Comparison of ENCODE assay signal across 8 cellular contexts in genomic region chr22:41832553-41833368, GRCh38. TPM values are rescaled to one million over a fixed set of nuclear protein-coding genes. Genes with fewer than 3 reads are reported as not detected.
A peak's percentile ranks its signal among the peaks of the same experiment; 100 is the strongest.
DNase-seq lines count a peak whose midpoint lies in the region; TF ChIP-seq lines count a peak whose summit lies in the region.

SREBF2 (plus strand) TSS chr22:41833105; CDS start chr22:41833271, 166 bp downstream.

- peaks cover 13% of the 10 kb centered on the region for H3K4me1 ChIP-seq in effector memory CD4-positive, alpha-beta T cell (ENCODE audit: control insufficient read depth, insufficient read depth, low read length, poor library complexity, severe bottlenecking)

- peak within 1 kb of the TSS; percentile 83 for H3K4me3 ChIP-seq in effector memory CD4-positive, alpha-beta T cell (ENCODE audit: insufficient read depth, low read depth, low read length, poor library complexity, severe bottlenecking)

- H3K36me3 ChIP-seq in effector memory CD4-positive, alpha-beta T cell (ENCODE audit: control insufficient read depth, insufficient read depth, low read length), result peaks cover 7% of the 10 kb centered on the region

- no peaks in the 10 kb centered on the region for H3K27me3 ChIP-seq in effector memory CD4-positive, alpha-beta T cell (replicated peaks; ENCODE audit: control insufficient read depth, insufficient read depth, low read length, poor library complexity, severe bottlenecking)

- TF ChIP-seq CTCF in GM20000 (IDR thresholded peaks at IDR 0.05; ENCODE audit: extremely low read depth, missing control alignments), result no peak

- peak within 1 kb of the TSS; percentile 95 for H3K27ac ChIP-seq in effector memory CD4-positive, alpha-beta T cell (ENCODE audit: insufficient read depth, low read length, poor library complexity, severe bottlenecking)

- CTCF ChIA-PET in activated CD8-positive, alpha-beta memory T cell treated with anti-CD3 and anti-CD28 coated beads for 36 hours (lab: Charles Lee), result interaction anchor here (0.6 to 5.1 kb wide), 7 partner anchors 10 to 166 kb away, joined by 3 to 37 read pairs (median 6); partner anchors contain the start of gene CCDC134

- DNase-seq in COLO829 (ENCODE audit: low spot score), result peak; percentile 99
- DNase-seq in GM20000 (ENCODE audit: low spot score), result peak; percentile 98
- DNase-seq in HT-29 (ENCODE audit: low spot score), result peak; percentile 95
- DNase-seq in NOMO-1 (lab: John Stamatoyannopoulos, UW; ENCODE audit: unreplicated experiment in 2 of 2), result peak; percentile 98
- DNase-seq in effector memory CD4-positive, alpha-beta T cell, result peak; percentile 98 to 99 (median 98)
- DNase-seq in lung microvascular endothelial cell (ENCODE audit: low read depth in 2 of 2), result peak; percentile 99 to 100
- peak; percentile 98 to 99 (median 99) for DNase-seq in stimulated activated CD4-positive, alpha-beta T cell treated with anti-CD3 and anti-CD28 coated beads, TNF-alpha, amount 100 ng/mL, for 48 hours (ENCODE audit: low read depth in 3 of 3)

- POLR2A ChIA-PET in activated CD8-positive, alpha-beta memory T cell treated with anti-CD3 and anti-CD28 coated beads for 36 hours (lab: Charles Lee), result interaction anchor here (0.5 to 2.6 kb wide), 15 partner anchors 10 to 114 kb away, joined by 3 to 31 read pairs (median 5); partner anchors contain the start of genes CCDC134, CENPM and TNFRSF13C

- H3K9me3 ChIP-seq in effector memory CD4-positive, alpha-beta T cell (ENCODE audit: control insufficient read depth, low read length), result no peaks in the 10 kb centered on the region

RNA-seq across cellular contexts. Expression of gene SREBF2, which starts in this region (rescaled TPM):
- 88.5 and 104 TPM in 2 replicates for total RNA-seq in HT-29 (2014; rRNA removed; shearing (Covaris generic))
- 100 to 1,000 TPM; 103 to 104 TPM for total RNA-seq in activated CD8-positive, alpha-beta memory T cell treated with anti-CD3 and anti-CD28 coated beads for 36 hours
- total RNA-seq in lung microvascular endothelial cell, result 36.4 and 47.2 TPM in 2 replicates

Comparison
In these comparisons a context has a peak if more than half of its experiments do, and no peak if none do; other contexts are left out.
1. Peak in every context shown above with its lines: DNase-seq, H3K4me3 ChIP-seq and H3K27ac ChIP-seq.